ENCODE assay signal across 1 cellular context in the genomic region with DNA sequence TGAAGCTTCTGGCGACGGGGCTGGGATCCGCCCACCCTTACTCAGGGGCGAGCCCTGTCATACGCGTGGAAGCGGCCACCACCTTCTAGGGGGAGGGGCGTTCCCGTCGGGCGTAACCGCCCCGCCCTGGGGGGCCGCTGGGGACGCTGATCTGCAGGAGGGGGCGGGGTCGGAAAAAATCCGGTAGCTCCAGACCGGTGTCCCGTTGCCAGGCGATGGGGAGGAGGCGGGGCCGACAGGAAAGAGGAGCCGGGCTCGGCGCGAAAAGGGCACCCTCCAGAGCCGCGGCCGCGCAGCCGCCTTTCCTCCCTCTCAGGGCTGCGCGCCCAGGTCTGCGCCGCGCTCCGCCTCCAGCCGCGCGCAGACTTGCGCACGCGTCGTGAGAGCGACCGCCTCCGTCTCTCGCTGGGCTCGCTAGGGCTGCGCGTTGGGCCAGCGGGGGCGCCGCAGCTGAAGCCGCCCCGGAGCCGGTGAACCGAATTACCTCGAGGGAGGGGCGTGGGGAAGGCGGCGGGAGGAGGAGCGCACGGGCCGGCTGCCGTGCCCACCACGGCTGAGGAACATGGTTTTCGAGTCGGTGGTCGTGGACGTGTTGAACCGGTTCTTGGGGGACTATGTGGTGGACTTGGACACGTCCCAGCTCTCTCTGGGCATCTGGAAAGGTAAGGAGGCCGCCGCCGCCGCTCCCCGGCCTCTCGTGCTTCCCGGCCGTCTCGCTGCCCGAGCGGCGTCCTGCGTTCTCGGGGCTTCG.
TF ChIP-seq lines count a peak whose summit lies in the region.

TSS of gene VPS13A (plus strand) at position 392 of the 751 bp plus-strand sequence. CDS start at position 563, 171 bp downstream.

TF ChIP-seq in HepG2, 621 proteins besides CTCF, POLR2A, EP300 and RAD21 (continued from another document):
- TF ChIP-seq, protein P1, sequence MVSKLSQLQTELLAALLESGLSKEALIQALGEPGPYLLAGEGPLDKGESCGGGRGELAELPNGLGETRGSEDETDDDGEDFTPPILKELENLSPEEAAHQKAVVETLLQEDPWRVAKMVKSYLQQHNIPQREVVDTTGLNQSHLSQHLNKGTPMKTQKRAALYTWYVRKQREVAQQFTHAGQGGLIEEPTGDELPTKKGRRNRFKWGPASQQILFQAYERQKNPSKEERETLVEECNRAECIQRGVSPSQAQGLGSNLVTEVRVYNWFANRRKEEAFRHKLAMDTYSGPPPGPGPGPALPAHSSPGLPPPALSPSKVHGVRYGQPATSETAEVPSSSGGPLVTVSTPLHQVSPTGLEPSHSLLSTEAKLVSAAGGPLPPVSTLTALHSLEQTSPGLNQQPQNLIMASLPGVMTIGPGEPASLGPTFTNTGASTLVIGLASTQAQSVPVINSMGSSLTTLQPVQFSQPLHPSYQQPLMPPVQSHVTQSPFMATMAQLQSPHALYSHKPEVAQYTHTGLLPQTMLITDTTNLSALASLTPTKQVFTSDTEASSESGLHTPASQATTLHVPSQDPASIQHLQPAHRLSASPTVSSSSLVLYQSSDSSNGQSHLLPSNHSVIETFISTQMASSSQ (IDR thresholded peaks at IDR 0.05; ENCODE audit: low read depth) = no peak
- TF ChIP-seq, protein P1 (CRISPR knock-in tag; IDR thresholded peaks at IDR 0.05; ENCODE audit: borderline replicate concordance) = peak; percentile 35; the same call in 1 of the 2 replicates
- no peak for TF ChIP-seq ZNF235 (CRISPR knock-in tag; IDR thresholded peaks at IDR 0.05; ENCODE audit: borderline replicate concordance)
- TF ChIP-seq TEAD2 (CRISPR knock-in tag; IDR thresholded peaks at IDR 0.05) = no peak
- no peak for TF ChIP-seq JARID2 (CRISPR knock-in tag; IDR thresholded peaks at IDR 0.05; ENCODE audit: insufficient replicate concordance)
